25 cellular contexts compared by ENCODE assay signal in genomic region chr14:51441001-51441400, GRCh38.
DNase-seq lines count a peak whose midpoint lies in the region; ATAC-seq and TF ChIP-seq lines count a peak whose summit lies in the region.
"Had no signal": no experiment of that assay in that cellular context is flagged by ENCODE, and none has a peak within 500 bp of the region (broad histone marks: within the 10 kb centered on the region; RNA-seq: fewer than 3 reads in every experiment).

No MANE protein-coding gene starts in this region.

- H3K4me3 ChIP-seq in LNCaP clone FGC (ENCODE audit: low read depth, low read length) (no peak overlapping the region), mammary epithelial cell (replicated peaks in 1 of 3; ENCODE audit: insufficient read depth in 1 of 3, low read depth in 2 of 3, low read length in 3 of 3) (no peak overlapping the region), mesendoderm (ENCODE audit: low read length) (no peak overlapping the region)
- H3K4me3 ChIP-seq: adrenal gland, colonic mucosa, GM12878 had no signal

- H2AFZ ChIP-seq in mammary epithelial cell (ENCODE audit: low read depth, low read length): peak overlapping the region; percentile 23

- no peak overlapping the region for H3K56ac ChIP-seq in mesendoderm (ENCODE audit: low read length)

- H3K4me2 ChIP-seq in mammary epithelial cell (ENCODE audit: insufficient read depth, low read depth, low read length): no peak overlapping the region
- H3K4me2 ChIP-seq in mesendoderm (ENCODE audit: low read length): no peak overlapping the region

- no peaks in the 10 kb centered on the region for H4K20me1 ChIP-seq in mammary epithelial cell (ENCODE audit: insufficient read depth, low read length)

- no TSS peak for BruUV-seq in mammary epithelial cell (replicated peaks; lab: Mats Ljungman, UMichigan)

- 100% methylated on average over 2 of the region's 2 CpGs for WGBS in mammary epithelial cell (ENCODE audit: low coverage, missing lambda C conversion rate)
- WGBS in mesendoderm (ENCODE audit: extremely low coverage, insufficient coverage, low lambda C conversion rate): no CpG with 5 or more reads among the region's 2 CpGs

- H3K27ac ChIP-seq in mammary epithelial cell (ENCODE audit: insufficient read depth, low read depth, low read length) (no peak overlapping the region), mesendoderm (ENCODE audit: low read depth, low read length) (no peak overlapping the region)
- H3K27ac ChIP-seq: 22Rv1, adrenal gland, colonic mucosa had no signal

- H4K5ac ChIP-seq in mesendoderm (ENCODE audit: low read length): no peak overlapping the region

- peak overlapping the region; percentile 40 for H3K18ac ChIP-seq in mesendoderm (ENCODE audit: low read length)

- intact Hi-C loops in mammary epithelial cell (cut with micrococcal nuclease): no loop called here

- H3K79me2 ChIP-seq in mammary epithelial cell (ENCODE audit: insufficient read depth, low read length): no peaks in the 10 kb centered on the region
- no peaks in the 10 kb centered on the region for H3K79me2 ChIP-seq in mesendoderm (ENCODE audit: control insufficient read depth, insufficient read depth, low read length)

- H3K9me3 ChIP-seq in mammary epithelial cell (replicated peaks; ENCODE audit: insufficient read depth, low read length): no peaks in the 10 kb centered on the region
- H3K9me3 ChIP-seq: adrenal gland, colonic mucosa had no signal

- DNase-seq in DMS 273 (lab: John Stamatoyannopoulos, UW; ENCODE audit: unreplicated experiment) (peak; percentile 19), DMS 273 treated with DMSO at 0.1 percent for 48 hours (lab: John Stamatoyannopoulos, UW) (no peak), LNCaP clone FGC (ENCODE audit: low read depth) (peak; percentile 17), mammary epithelial cell (peak; percentile 38), mesendoderm (peak; percentile 40)
- DNase-seq: activated CD4-positive, alpha-beta T cell treated with anti-CD3 and anti-CD28 coated beads for 4 hours; activated naive CD4-positive, alpha-beta T cell treated with Interleukin-2 at 50 U/mL for 16 hours; activated T-cell treated with anti-CD3 and anti-CD28 coated beads, Interleukin-2, amount 50 U/mL, for 48 hours; adrenal gland; AML-193; CD8-positive, alpha-beta memory T cell; colonic mucosa; DMS79; effector memory CD4-positive, alpha-beta T cell; H7; kidney glomerular epithelial cell; NCI-H1417 treated with DMSO at 0.1 percent for 48 hours; NCI-H2107; NCI-H446 treated with DMSO at 0.1 percent for 48 hours; T-helper 1 cell had no signal

- dilution Hi-C loops in mammary epithelial cell (cut with HindIII; ENCODE audit: low sequenced_read_pairs): loop anchor here (5.0 kb wide), 1 partner anchor 34 kb away; no protein-coding TSS in a partner anchor

- in situ Hi-C loops in mammary epithelial cell (cut with MboI; ENCODE audit: low sequenced_read_pairs in 2 of 2): no loop called here

- H3K4me1 ChIP-seq in mammary epithelial cell (ENCODE audit: insufficient read depth, low read length): peaks cover 41% of the 10 kb centered on the region
- H3K4me1 ChIP-seq in mesendoderm (ENCODE audit: control insufficient read depth, low read depth, low read length): peaks cover 7% of the 10 kb centered on the region
- H3K4me1 ChIP-seq: adrenal gland, colonic mucosa had no signal

- no peaks in the 10 kb centered on the region for H3K36me3 ChIP-seq in mammary epithelial cell (ENCODE audit: insufficient read depth, low read length)
- no peaks in the 10 kb centered on the region for H3K36me3 ChIP-seq in mesendoderm (ENCODE audit: control insufficient read depth, insufficient read depth, low read length)
- H3K36me3 ChIP-seq: adrenal gland, colonic mucosa had no signal

- H3K4ac ChIP-seq in mesendoderm (ENCODE audit: low read depth, low read length): no peak overlapping the region

- ATAC-seq in GM19035 (IDR thresholded peaks at IDR 0.05; ENCODE audit: unreplicated experiment) (no peak), HG03378 (IDR thresholded peaks at IDR 0.05; ENCODE audit: unreplicated experiment) (no peak), GM18517 (IDR thresholded peaks at IDR 0.05; ENCODE audit: unreplicated experiment) (no peak)
- ATAC-seq: GM12878 had no signal

- H2BK120ac ChIP-seq in mesendoderm (ENCODE audit: low read depth, low read length): no peak overlapping the region

- H2BK5ac ChIP-seq in mesendoderm (ENCODE audit: low read length): no peak overlapping the region

- H2BK15ac ChIP-seq in mesendoderm (replicated peaks; ENCODE audit: low read depth): no peak overlapping the region

- TF ChIP-seq CTCF in LNCaP clone FGC (IDR thresholded peaks at IDR 0.05; ENCODE audit: control insufficient read depth, extremely low read depth, insufficient read depth): no peak
- no peak for TF ChIP-seq CTCF in mammary epithelial cell (conservative IDR thresholded peaks at IDR 0.05 in 1 of 2, IDR thresholded peaks at IDR 0.05 in 1 of 2; ENCODE audit: extremely low read depth in 1 of 2, insufficient read depth in 1 of 2, low read depth in 1 of 2, low read length in 2 of 2)

- no peak overlapping the region for H3K9ac ChIP-seq in mammary epithelial cell (ENCODE audit: insufficient read depth, low read length)
- no peak overlapping the region for H3K9ac ChIP-seq in mesendoderm (ENCODE audit: low read length)

- H3K23ac ChIP-seq in mesendoderm (ENCODE audit: low read length): no peak overlapping the region

- H3K79me1 ChIP-seq in mesendoderm (ENCODE audit: low read length): no peaks in the 10 kb centered on the region

- H4K8ac ChIP-seq in mesendoderm (ENCODE audit: low read depth, low read length): no peak overlapping the region

- CTCF ChIA-PET in mammary epithelial cell (lab: Charles Lee; ENCODE audit: low non-redundant PET): no interaction called here

- H3K27me3 ChIP-seq in mammary epithelial cell (ENCODE audit: insufficient read depth, low read length): no peaks in the 10 kb centered on the region
- no peaks in the 10 kb centered on the region for H3K27me3 ChIP-seq in mesendoderm (ENCODE audit: insufficient read depth, low read length, poor library complexity)
- H3K27me3 ChIP-seq: adrenal gland, colonic mucosa had no signal

- H2AK5ac ChIP-seq in mesendoderm (ENCODE audit: low read length): no peak overlapping the region
